ENCODE assay signal across 1 cellular context in the genomic region with DNA sequence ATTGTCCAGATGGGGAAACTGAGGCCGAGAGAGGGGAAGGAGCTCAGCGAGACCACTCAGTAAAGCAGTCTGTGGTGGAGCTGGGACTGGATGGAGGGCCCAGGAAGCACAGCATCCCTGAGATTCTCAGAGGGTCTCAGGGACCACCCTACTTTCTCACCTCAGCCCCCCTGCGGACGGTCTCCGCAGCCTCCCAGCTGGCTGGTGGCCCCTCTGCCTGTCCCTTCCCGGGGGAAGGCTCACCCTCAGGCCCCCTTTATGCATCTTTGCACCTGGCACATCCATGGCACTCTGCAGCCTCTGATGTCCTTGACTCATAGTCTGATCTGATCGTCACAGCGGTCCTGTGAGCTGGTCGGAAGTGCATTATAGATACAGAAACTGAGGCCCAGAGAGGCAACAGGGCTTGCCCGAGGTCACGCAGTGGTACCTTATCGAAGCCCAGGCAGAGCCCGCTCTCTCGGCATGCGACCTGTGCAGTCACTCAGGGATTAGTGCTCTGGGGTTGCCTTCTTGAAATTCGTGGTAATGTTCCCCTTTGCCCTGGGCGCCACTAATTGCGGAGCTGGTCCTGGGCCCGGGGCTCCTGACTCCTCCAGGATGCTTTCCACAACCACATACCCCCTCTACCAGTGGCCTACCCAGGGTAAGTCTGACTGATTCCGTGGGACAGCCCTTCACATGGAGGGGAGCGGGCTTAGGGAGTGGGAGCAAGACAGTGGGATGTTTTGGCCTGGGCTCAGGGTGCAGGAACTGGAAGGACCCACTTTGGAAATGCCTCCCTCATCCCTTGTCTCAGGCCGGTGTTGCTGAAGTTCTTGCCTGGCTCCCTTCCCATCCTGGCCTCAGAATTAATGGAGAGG.
TF ChIP-seq lines count a peak whose summit lies in the region.

No MANE protein-coding gene starts in this region.

TF ChIP-seq in SK-N-SH, 30 proteins besides CTCF, POLR2A, EP300 and RAD21:
- TF ChIP-seq NFIC (IDR thresholded peaks at IDR 0.05; ENCODE audit: borderline replicate concordance) (no peak), TAF1 (IDR thresholded peaks at IDR 0.05; ENCODE audit: borderline replicate concordance, low read depth, low read length) (no peak), REST (IDR thresholded peaks at IDR 0.05; ENCODE audit: low read depth, low read length) (no peak), CHD2 (IDR thresholded peaks at IDR 0.05; ENCODE audit: low read length, partially characterized antibody) (no peak), POLR2AphosphoS5 (IDR thresholded peaks at IDR 0.05; ENCODE audit: low read depth, low read length) (no peak), FOXJ3 (CRISPR knock-in tag; IDR thresholded peaks at IDR 0.05) (no peak), USF2 (IDR thresholded peaks at IDR 0.05; ENCODE audit: borderline replicate concordance, low read depth, low read length) (no peak), RFX5 (IDR thresholded peaks at IDR 0.05; ENCODE audit: low read length) (no peak), GATA2 (CRISPR knock-in tag; IDR thresholded peaks at IDR 0.05) (no peak), MAX (IDR thresholded peaks at IDR 0.05; ENCODE audit: low read depth) (no peak), FOSL2 (IDR thresholded peaks at IDR 0.05; ENCODE audit: borderline replicate concordance, low read depth) (no peak), SMC3 (IDR thresholded peaks at IDR 0.05; ENCODE audit: low read depth, low read length) (no peak), ELF1 (IDR thresholded peaks at IDR 0.05) (no peak), MEF2A (IDR thresholded peaks at IDR 0.05; ENCODE audit: borderline replicate concordance, low read depth) (no peak), NRF1 (IDR thresholded peaks at IDR 0.05; ENCODE audit: low read depth, low read length) (no peak), FOXM1 (IDR thresholded peaks at IDR 0.05; ENCODE audit: low read depth) (no peak), RXRA (IDR thresholded peaks at IDR 0.05; ENCODE audit: borderline replicate concordance, low read depth) (no peak), SIN3A (IDR thresholded peaks at IDR 0.05; ENCODE audit: borderline replicate concordance, low read depth, low read length) (no peak)
- TF ChIP-seq, protein P1, sequence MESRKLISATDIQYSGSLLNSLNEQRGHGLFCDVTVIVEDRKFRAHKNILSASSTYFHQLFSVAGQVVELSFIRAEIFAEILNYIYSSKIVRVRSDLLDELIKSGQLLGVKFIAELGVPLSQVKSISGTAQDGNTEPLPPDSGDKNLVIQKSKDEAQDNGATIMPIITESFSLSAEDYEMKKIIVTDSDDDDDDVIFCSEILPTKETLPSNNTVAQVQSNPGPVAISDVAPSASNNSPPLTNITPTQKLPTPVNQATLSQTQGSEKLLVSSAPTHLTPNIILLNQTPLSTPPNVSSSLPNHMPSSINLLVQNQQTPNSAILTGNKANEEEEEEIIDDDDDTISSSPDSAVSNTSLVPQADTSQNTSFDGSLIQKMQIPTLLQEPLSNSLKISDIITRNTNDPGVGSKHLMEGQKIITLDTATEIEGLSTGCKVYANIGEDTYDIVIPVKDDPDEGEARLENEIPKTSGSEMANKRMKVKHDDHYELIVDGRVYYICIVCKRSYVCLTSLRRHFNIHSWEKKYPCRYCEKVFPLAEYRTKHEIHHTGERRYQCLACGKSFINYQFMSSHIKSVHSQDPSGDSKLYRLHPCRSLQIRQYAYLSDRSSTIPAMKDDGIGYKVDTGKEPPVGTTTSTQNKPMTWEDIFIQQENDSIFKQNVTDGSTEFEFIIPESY (IDR thresholded peaks at IDR 0.05; ENCODE audit: borderline replicate concordance, low read depth) = no peak
